ENCODE assay signal across 1 cellular context in the genomic region with DNA sequence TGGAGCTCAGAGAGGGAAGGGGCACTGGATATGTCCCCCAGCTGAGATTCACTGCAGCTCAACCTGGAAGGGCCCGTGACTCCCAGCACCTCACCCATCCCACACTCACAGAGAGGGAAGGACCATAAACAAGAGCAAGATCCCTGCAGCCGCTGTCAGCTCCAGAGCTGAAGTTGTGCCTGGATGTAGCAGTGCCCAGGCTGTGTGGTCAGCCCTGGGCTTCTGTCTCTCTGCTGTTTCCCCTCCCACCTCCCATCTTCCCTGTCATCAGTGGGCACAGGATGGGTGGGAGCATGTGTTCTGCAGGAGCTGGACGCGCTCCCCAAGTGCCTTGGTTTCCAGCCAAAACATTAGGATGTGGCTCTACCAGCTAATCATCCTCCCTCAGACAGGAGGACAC.
TF ChIP-seq lines count a peak whose summit lies in the region.

No MANE protein-coding gene starts in this region.

TF ChIP-seq in H1, 55 proteins besides CTCF, POLR2A, EP300 and RAD21 (continued from another document):
- TF ChIP-seq TCF12 (IDR thresholded peaks at IDR 0.05; ENCODE audit: low read depth, low read length) (no peak), POU5F1 (IDR thresholded peaks at IDR 0.05; ENCODE audit: low read depth, low read length) (no peak), SP4 (IDR thresholded peaks at IDR 0.05; ENCODE audit: low read length) (no peak), TBP (IDR thresholded peaks at IDR 0.05; ENCODE audit: low read depth, low read length) (no peak), SIRT6 (IDR thresholded peaks at IDR 0.05; ENCODE audit: low read length) (no peak)
